ENCODE assay signal across 32 cellular contexts in genomic region chr5:73018892-73019291, GRCh38.
A peak's percentile ranks its signal among the peaks of the same experiment; 100 is the strongest.
DNase-seq lines count a peak whose midpoint lies in the region; ATAC-seq and TF ChIP-seq lines count a peak whose summit lies in the region.
"Had no signal": no experiment of that assay in that cellular context is flagged by ENCODE, and none has a peak within 500 bp of the region (broad histone marks: within the 10 kb centered on the region; RNA-seq: fewer than 3 reads in every experiment).

No MANE protein-coding gene starts in this region.

- H3K4me3 ChIP-seq in epithelial cell of esophagus (ENCODE audit: low read length) (no peak overlapping the region), BE2C (ENCODE audit: low read depth, low read length) (no peak overlapping the region)
- H3K4me3 ChIP-seq: A549; BLaER1; BLaER1 treated with 17β-estradiol and CSF1 and Interleukin-3, amounts not matched to agents 10 nM and 100 nM had no signal

- no peaks in the 10 kb centered on the region for H3K4me1 Mint-ChIP-seq in HFFc6 (ENCODE audit: low read depth)
- H3K4me1 Mint-ChIP-seq: B cell; CD14-positive monocyte; CD4-positive, alpha-beta memory T cell; CD4-positive, CD25-positive, alpha-beta regulatory T cell; CD8-positive, alpha-beta memory T cell had no signal

- peaks cover 9% of the 10 kb centered on the region for H3K36me3 Mint-ChIP-seq in HFFc6 (ENCODE audit: low read depth)
- H3K36me3 Mint-ChIP-seq: CD4-positive, CD25-positive, alpha-beta regulatory T cell; CD8-positive, alpha-beta T cell had no signal

- no peak overlapping the region for H3K27ac ChIP-seq in epithelial cell of prostate
- H3K27ac ChIP-seq: 22Rv1; A549; BLaER1; BLaER1 treated with 17β-estradiol and CSF1 and Interleukin-3, amounts not matched to agents 10 nM and 100 nM; C4-2B had no signal

- ATAC-seq in esophagus mucosa, result peak; percentile 90
- ATAC-seq in HG03520 (IDR thresholded peaks at IDR 0.05; ENCODE audit: unreplicated experiment), result no peak
- ATAC-seq: A549; CD8-positive, alpha-beta T cell had no signal

- no peaks in the 10 kb centered on the region for H3K4me1 ChIP-seq in BE2C
- H3K4me1 ChIP-seq: A549, BLaER1, Caco-2 had no signal

- no peaks in the 10 kb centered on the region; the same call in 1 of the 2 replicates for H3K27me3 Mint-ChIP-seq in HFFc6 (ENCODE audit: insufficient read depth)
- H3K27me3 Mint-ChIP-seq: B cell; CD4-positive, alpha-beta memory T cell; CD4-positive, alpha-beta T cell had no signal

- H3K4me3 Mint-ChIP-seq in HFFc6, result no peak overlapping the region
- H3K4me3 Mint-ChIP-seq: B cell; CD14-positive monocyte; CD4-positive, alpha-beta memory T cell; CD4-positive, alpha-beta T cell; CD4-positive, CD25-positive, alpha-beta regulatory T cell; CD8-positive, alpha-beta memory T cell; CD8-positive, alpha-beta T cell had no signal

- TF ChIP-seq CTCF in epithelial cell of esophagus (IDR thresholded peaks at IDR 0.05; ENCODE audit: insufficient read depth, low read depth, low read length, missing control alignments) (no peak), BE2C (IDR thresholded peaks at IDR 0.05; ENCODE audit: low read depth, low read length) (no peak), HFFc6 (IDR thresholded peaks at IDR 0.05) (no peak)

- no peaks in the 10 kb centered on the region for H3K9me3 ChIP-seq in BE2C
- H3K9me3 ChIP-seq: A549; BLaER1; BLaER1 treated with 17β-estradiol and CSF1 and Interleukin-3, amounts not matched to agents 10 nM and 100 nM; Caco-2 had no signal

- DNase-seq in epithelial cell of esophagus (ENCODE audit: low read depth), result peak; percentile 49
- DNase-seq in epithelial cell of prostate (ENCODE audit: low read depth, low spot score), result peak; percentile 18
- no peak for DNase-seq in BE2C
- no peak for DNase-seq in HFFc6
- DNase-seq: 8988T; ACHN; AML-193; C1 segment of cervical spinal cord; Caco-2; Calu3; CD4-positive, alpha-beta memory T cell; CD4-positive, alpha-beta T cell; CD4-positive, CD25-positive, alpha-beta regulatory T cell; CD8-positive, alpha-beta memory T cell; CD8-positive, alpha-beta T cell; COR-L47; DMS 273 treated with DMSO at 0.1 percent for 48 hours; DMS153; DMS53; DMS79; DMS79 treated with DMSO at 0.1 percent for 48 hours; DND-41; EL had no signal

- peaks cover 3% of the 10 kb centered on the region; the same call in 1 of the 2 replicates for H3K27me3 ChIP-seq in BE2C
- H3K27me3 ChIP-seq: BLaER1; BLaER1 treated with 17β-estradiol and CSF1 and Interleukin-3, amounts not matched to agents 10 nM and 100 nM had no signal

- no peaks in the 10 kb centered on the region for H3K9me3 Mint-ChIP-seq in HFFc6
- H3K9me3 Mint-ChIP-seq: CD14-positive monocyte; CD4-positive, alpha-beta memory T cell; CD4-positive, alpha-beta T cell; CD4-positive, CD25-positive, alpha-beta regulatory T cell; CD8-positive, alpha-beta memory T cell; CD8-positive, alpha-beta T cell had no signal

- H3K27ac Mint-ChIP-seq in HFFc6, result no peak overlapping the region
- H3K27ac Mint-ChIP-seq: B cell; CD14-positive monocyte; CD4-positive, alpha-beta memory T cell; CD4-positive, alpha-beta T cell; CD4-positive, CD25-positive, alpha-beta regulatory T cell; CD8-positive, alpha-beta memory T cell; CD8-positive, alpha-beta T cell had no signal

- H3K36me3 ChIP-seq in BE2C, result no peaks in the 10 kb centered on the region

Comparison
In these comparisons a context has a peak if more than half of its experiments do, and no peak if none do; other contexts are left out.
1. DNase-seq: peak in epithelial cell of esophagus (single experiment) and epithelial cell of prostate (single experiment); none in BE2C (single experiment) and HFFc6 (single experiment).